13 cellular contexts compared by ENCODE assay signal in genomic region chr1:10745383-10745782, GRCh38. TPM values are rescaled to one million over a fixed set of nuclear protein-coding genes. Genes with fewer than 3 reads are reported as not detected.
A peak's percentile ranks its signal among the peaks of the same experiment; 100 is the strongest.
DNase-seq lines count a peak whose midpoint lies in the region; ATAC-seq and TF ChIP-seq lines count a peak whose summit lies in the region.
"Had no signal": no experiment of that assay in that cellular context is flagged by ENCODE, and none has a peak within 500 bp of the region (broad histone marks: within the 10 kb centered on the region; RNA-seq: fewer than 3 reads in every experiment).

No MANE protein-coding gene starts in this region.

- no peak overlapping the region for H3K9ac ChIP-seq in stomach smooth muscle (ENCODE audit: low read length in 2 of 2)

- no peak for DNase-seq in RWPE1 (ENCODE audit: low spot score)
- DNase-seq in breast epithelium (ENCODE audit: low spot score in 2 of 2) = no peak
- DNase-seq in lower lobe of right lung = no peak
- DNase-seq in Kasumi-1 (lab: John Stamatoyannopoulos, UW) = no peak
- DNase-seq: CD8-positive, alpha-beta memory T cell; MV-4-11; NCI-H1436; NCI-H2029 treated with DMSO at 0.1 percent for 48 hours; SHP77 treated with DMSO at 0.1 percent for 48 hours had no signal

- H3K4me3 ChIP-seq in breast epithelium (no peak overlapping the region), lower lobe of right lung (no peak overlapping the region), stomach smooth muscle (ENCODE audit: low read length in 2 of 2) (no peak overlapping the region)

- H3K36me3 ChIP-seq in breast epithelium (no peaks in the 10 kb centered on the region), lower lobe of right lung (no peaks in the 10 kb centered on the region), stomach smooth muscle (ENCODE audit: control insufficient read depth in 2 of 2, insufficient read depth in 2 of 2, low read length in 2 of 2) (peaks cover 0 to 2% of the 10 kb centered on the region in 2 donors)

- peak overlapping the region; percentile 48 for H3K27ac ChIP-seq in RWPE1
- peak overlapping the region; percentile 20 to 61 for H3K27ac ChIP-seq in breast epithelium
- H3K27ac ChIP-seq in lower lobe of right lung = peak overlapping the region; percentile 80
- H3K27ac ChIP-seq in stomach smooth muscle (ENCODE audit: low read length) = peak overlapping the region; percentile 18

- ATAC-seq in lower lobe of right lung (peak in 1 of 2 donors; percentile 8), HG03432 (IDR thresholded peaks at IDR 0.05; ENCODE audit: unreplicated experiment) (no peak), esophagus mucosa (no peak)
- ATAC-seq: Panc1 had no signal

- H3K9me3 ChIP-seq in breast epithelium (no peaks in the 10 kb centered on the region), lower lobe of right lung (no peaks in the 10 kb centered on the region), stomach smooth muscle (ENCODE audit: control insufficient read depth in 2 of 2, low read length in 2 of 2) (no peaks in the 10 kb centered on the region)

- intact Hi-C loops in breast epithelium (cut with DNase I; ENCODE audit: low total_unique reads) (no loop called here), lower lobe of right lung (cut with DNase I) (no loop called here)

- H3K4me1 ChIP-seq in breast epithelium (no peaks in the 10 kb centered on the region), lower lobe of right lung (peaks cover 5% of the 10 kb centered on the region), stomach smooth muscle (ENCODE audit: control insufficient read depth, insufficient read depth, low read length) (no peaks in the 10 kb centered on the region)

- POLR2A ChIA-PET in RWPE1 (lab: Yijun Ruan, JAX; ENCODE audit: low non-redundant PET) = interaction anchor here (0.6 kb wide), 1 partner anchor 58 kb away, joined by 3 read pairs; no protein-coding TSS in a partner anchor

- CTCF ChIA-PET in RWPE1 (lab: Yijun Ruan, JAX) = no interaction called here

- H3K27me3 ChIP-seq in breast epithelium = no peaks in the 10 kb centered on the region
- no peaks in the 10 kb centered on the region for H3K27me3 ChIP-seq in lower lobe of right lung (ENCODE audit: low read depth)
- no peaks in the 10 kb centered on the region for H3K27me3 ChIP-seq in stomach smooth muscle (ENCODE audit: control insufficient read depth in 1 of 2, insufficient read depth in 2 of 2, low read length in 2 of 2)

- no peak for TF ChIP-seq CTCF in RWPE1 (conservative IDR thresholded peaks at IDR 0.05; ENCODE audit: low read depth)
- TF ChIP-seq CTCF in breast epithelium (IDR thresholded peaks at IDR 0.05) = no peak
- no peak for TF ChIP-seq CTCF in lower lobe of right lung (IDR thresholded peaks at IDR 0.05)

- TF ChIP-seq POLR2A in breast epithelium (IDR thresholded peaks at IDR 0.05) = no peak

RNA-seq across cellular contexts. Expression of gene CASZ1, which starts 51.1 kb away (rescaled TPM):
- total RNA-seq in breast epithelium (10 to 100 TPM in 2 of 3 donors, 1 to 10 TPM in 1; 1.1 to 39.1 (median 32.4) TPM), lower lobe of right lung (47.5 TPM), esophagus mucosa (22.8 TPM)

Comparison
In these comparisons a context has a peak if more than half of its experiments do, and no peak if none do; other contexts are left out.
1. H3K27ac ChIP-seq: peak in every context shown above with its lines; median percentile 80 in lower lobe of right lung; 48 in RWPE1; 40 in breast epithelium; 18 in stomach smooth muscle.